ENCODE assay signal across 1 cellular context in the genomic region with DNA sequence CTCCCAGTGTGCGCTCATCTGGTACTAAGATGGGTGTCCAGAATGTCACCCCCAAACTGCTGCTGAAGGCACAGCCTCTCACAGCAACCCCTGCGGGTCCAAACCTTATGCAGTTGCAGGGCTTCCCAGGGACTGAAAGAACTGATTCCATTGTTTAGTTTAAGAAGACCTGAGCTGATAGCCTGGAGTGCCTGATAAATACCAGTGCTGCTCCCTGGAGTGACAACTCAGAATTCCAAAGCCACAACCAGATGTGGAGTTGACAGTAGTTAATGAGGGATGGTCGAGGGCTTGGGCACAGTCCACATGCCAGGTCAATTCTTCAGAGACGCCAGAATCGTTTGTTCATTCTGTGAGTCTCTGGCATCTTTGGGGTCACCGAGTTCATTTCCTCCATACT.
TF ChIP-seq lines count a peak whose summit lies in the region.

No MANE protein-coding gene starts in this region.

TF ChIP-seq in GM23338, 12 proteins besides CTCF, POLR2A, EP300 and RAD21 (continued from another document):
- TF ChIP-seq, protein P1, sequence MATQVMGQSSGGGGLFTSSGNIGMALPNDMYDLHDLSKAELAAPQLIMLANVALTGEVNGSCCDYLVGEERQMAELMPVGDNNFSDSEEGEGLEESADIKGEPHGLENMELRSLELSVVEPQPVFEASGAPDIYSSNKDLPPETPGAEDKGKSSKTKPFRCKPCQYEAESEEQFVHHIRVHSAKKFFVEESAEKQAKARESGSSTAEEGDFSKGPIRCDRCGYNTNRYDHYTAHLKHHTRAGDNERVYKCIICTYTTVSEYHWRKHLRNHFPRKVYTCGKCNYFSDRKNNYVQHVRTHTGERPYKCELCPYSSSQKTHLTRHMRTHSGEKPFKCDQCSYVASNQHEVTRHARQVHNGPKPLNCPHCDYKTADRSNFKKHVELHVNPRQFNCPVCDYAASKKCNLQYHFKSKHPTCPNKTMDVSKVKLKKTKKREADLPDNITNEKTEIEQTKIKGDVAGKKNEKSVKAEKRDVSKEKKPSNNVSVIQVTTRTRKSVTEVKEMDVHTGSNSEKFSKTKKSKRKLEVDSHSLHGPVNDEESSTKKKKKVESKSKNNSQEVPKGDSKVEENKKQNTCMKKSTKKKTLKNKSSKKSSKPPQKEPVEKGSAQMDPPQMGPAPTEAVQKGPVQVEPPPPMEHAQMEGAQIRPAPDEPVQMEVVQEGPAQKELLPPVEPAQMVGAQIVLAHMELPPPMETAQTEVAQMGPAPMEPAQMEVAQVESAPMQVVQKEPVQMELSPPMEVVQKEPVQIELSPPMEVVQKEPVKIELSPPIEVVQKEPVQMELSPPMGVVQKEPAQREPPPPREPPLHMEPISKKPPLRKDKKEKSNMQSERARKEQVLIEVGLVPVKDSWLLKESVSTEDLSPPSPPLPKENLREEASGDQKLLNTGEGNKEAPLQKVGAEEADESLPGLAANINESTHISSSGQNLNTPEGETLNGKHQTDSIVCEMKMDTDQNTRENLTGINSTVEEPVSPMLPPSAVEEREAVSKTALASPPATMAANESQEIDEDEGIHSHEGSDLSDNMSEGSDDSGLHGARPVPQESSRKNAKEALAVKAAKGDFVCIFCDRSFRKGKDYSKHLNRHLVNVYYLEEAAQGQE (IDR thresholded peaks at IDR 0.05; ENCODE audit: unreplicated experiment) = no peak
